21 cellular contexts compared by ENCODE assay signal in genomic region chr17:80287038-80287437, GRCh38. TPM values are rescaled to one million over a fixed set of nuclear protein-coding genes. Genes with fewer than 3 reads are reported as not detected.
DNase-seq lines count a peak whose midpoint lies in the region; ATAC-seq and TF ChIP-seq lines count a peak whose summit lies in the region.
"Had no signal": no experiment of that assay in that cellular context is flagged by ENCODE, and none has a peak within 500 bp of the region (broad histone marks: within the 10 kb centered on the region; RNA-seq: fewer than 3 reads in every experiment).

No MANE protein-coding gene starts in this region.

- no peaks in the 10 kb centered on the region for H3K27me3 ChIP-seq in CD4-positive, alpha-beta memory T cell (ENCODE audit: insufficient read depth, low read length)
- no peaks in the 10 kb centered on the region for H3K27me3 ChIP-seq in adipocyte (replicated peaks; ENCODE audit: control insufficient read depth, insufficient read depth, low read length)
- H3K27me3 ChIP-seq: SJSA1, tibial artery had no signal

- no peaks in the 10 kb centered on the region for H3K4me1 ChIP-seq in CD4-positive, alpha-beta memory T cell (ENCODE audit: insufficient read depth, low read length)
- no peaks in the 10 kb centered on the region for H3K4me1 ChIP-seq in adipocyte (ENCODE audit: control insufficient read depth, insufficient read depth, low read length)
- H3K4me1 ChIP-seq: left ventricle myocardium inferior, SJSA1, tibial artery had no signal

- peaks cover 20% of the 10 kb centered on the region for H3K4me1 Mint-ChIP-seq in activated CD8-positive, alpha-beta T cell treated with anti-CD3 and anti-CD28 coated beads for 36 hours (ENCODE audit: low read depth)
- peaks cover 12% of the 10 kb centered on the region for H3K4me1 Mint-ChIP-seq in activated CD8-positive, alpha-beta T cell treated with anti-CD3 and anti-CD28 coated beads, Interleukin-2, amount 10 ng/mL, durations not matched to agents 7 days and 5 days (ENCODE audit: low read depth)
- peaks cover 5 to 11% (median 8%) of the 10 kb centered on the region in 4 donors for H3K4me1 Mint-ChIP-seq in CD4-positive, alpha-beta memory T cell
- H3K4me1 Mint-ChIP-seq in natural killer cell (peaks cover 12 to 26% of the 10 kb centered on the region in 2 donors), osteocyte (ENCODE audit: unreplicated experiment) (peaks cover 3% of the 10 kb centered on the region)

- CTCF ChIA-PET in activated CD8-positive, alpha-beta T cell treated with anti-CD3 and anti-CD28 coated beads for 36 hours (lab: Charles Lee): interaction anchor here (0.6 kb wide), 1 partner anchor 55 kb away, joined by 3 read pairs; no protein-coding TSS in a partner anchor
- CTCF ChIA-PET in activated CD8-positive, alpha-beta T cell treated with anti-CD3 and anti-CD28 coated beads, Interleukin-2, amount 10 ng/mL, durations not matched to agents 7 days and 5 days (lab: Charles Lee): no interaction called here
- CTCF ChIA-PET in CD4-positive, alpha-beta memory T cell (lab: Charles Lee; ENCODE audit: partially characterized antibody): no interaction called here

- peak overlapping the region; percentile 46 for H3K27ac Mint-ChIP-seq in activated CD8-positive, alpha-beta T cell treated with anti-CD3 and anti-CD28 coated beads for 36 hours
- no peak overlapping the region for H3K27ac Mint-ChIP-seq in activated CD8-positive, alpha-beta T cell treated with anti-CD3 and anti-CD28 coated beads, Interleukin-2, amount 10 ng/mL, durations not matched to agents 7 days and 5 days
- H3K27ac Mint-ChIP-seq in CD4-positive, alpha-beta memory T cell: peak overlapping the region in 4 of 7 donors; percentile 35 to 60 (median 38)
- H3K27ac Mint-ChIP-seq in natural killer cell (peak overlapping the region; percentile 75), osteocyte (ENCODE audit: unreplicated experiment) (no peak overlapping the region)
- H3K27ac Mint-ChIP-seq: activated naive CD8-positive, alpha-beta T cell treated with anti-CD3 and anti-CD28 coated beads, Interleukin-2, amount 10 ng/mL, durations not matched to agents 7 days and 5 days had no signal

- DNase-seq in activated CD8-positive, alpha-beta T cell treated with anti-CD3 and anti-CD28 coated beads for 36 hours: no peak
- no peak for DNase-seq in activated CD8-positive, alpha-beta T cell treated with anti-CD3 and anti-CD28 coated beads, Interleukin-2, amount 10 ng/mL, durations not matched to agents 7 days and 5 days
- DNase-seq in CD4-positive, alpha-beta memory T cell: no peak
- DNase-seq in adipocyte (ENCODE audit: low read depth) (peak; percentile 12), natural killer cell (no peak), osteocyte (ENCODE audit: extremely low spot score, unreplicated experiment) (no peak), T1000 (lab: John Stamatoyannopoulos, UW) (no peak)
- DNase-seq: activated naive CD8-positive, alpha-beta T cell treated with anti-CD3 and anti-CD28 coated beads, Interleukin-2, amount 10 ng/mL, durations not matched to agents 7 days and 5 days; COR-L47; DMS79 treated with DMSO at 0.1 percent for 48 hours; islet precursor cell; left ventricle myocardium inferior; NCI-H1436; NCI-H748 treated with DMSO at 0.1 percent for 48 hours; retina; T-cell; tibial artery had no signal

- intact Hi-C loops in activated CD8-positive, alpha-beta T cell treated with anti-CD3 and anti-CD28 coated beads for 36 hours (cut with micrococcal nuclease): no loop called here
- intact Hi-C loops in CD4-positive, alpha-beta memory T cell (cut with micrococcal nuclease): no loop called here
- intact Hi-C loops in natural killer cell (cut with micrococcal nuclease): no loop called here

- no peak overlapping the region for H3K4me3 ChIP-seq in CD4-positive, alpha-beta memory T cell (ENCODE audit: low read length in 2 of 2)
- no peak overlapping the region for H3K4me3 ChIP-seq in adipocyte (ENCODE audit: low read length)
- H3K4me3 ChIP-seq: left ventricle myocardium inferior, SJSA1, skin epidermis, tibial artery had no signal

- TF ChIP-seq CTCF in activated CD8-positive, alpha-beta T cell treated with anti-CD3 and anti-CD28 coated beads for 36 hours (IDR thresholded peaks at IDR 0.05): no peak
- no peak for TF ChIP-seq CTCF in natural killer cell (IDR thresholded peaks at IDR 0.05)
- TF ChIP-seq CTCF in osteocyte (IDR thresholded peaks at IDR 0.05): no peak

- H3K9me3 ChIP-seq in CD4-positive, alpha-beta memory T cell (ENCODE audit: control insufficient read depth in 1 of 2, low read length in 2 of 2): no peaks in the 10 kb centered on the region
- no peaks in the 10 kb centered on the region for H3K9me3 ChIP-seq in adipocyte (ENCODE audit: control insufficient read depth, low read length)
- H3K9me3 ChIP-seq: left ventricle myocardium inferior, SJSA1, tibial artery had no signal

- H3K9ac ChIP-seq in adipocyte (ENCODE audit: low read length): no peak overlapping the region
- H3K9ac ChIP-seq: KMS-11 had no signal

- no peak for ATAC-seq in activated CD8-positive, alpha-beta T cell treated with anti-CD3 and anti-CD28 coated beads for 36 hours
- no peak for ATAC-seq in activated CD8-positive, alpha-beta T cell treated with anti-CD3 and anti-CD28 coated beads, Interleukin-2, amount 10 ng/mL, durations not matched to agents 7 days and 5 days
- no peak for ATAC-seq in natural killer cell
- no peak for ATAC-seq in HG02973 (IDR thresholded peaks at IDR 0.05; ENCODE audit: unreplicated experiment)
- ATAC-seq: T-cell had no signal

- no peaks in the 10 kb centered on the region for H3K27me3 Mint-ChIP-seq in activated CD8-positive, alpha-beta T cell treated with anti-CD3 and anti-CD28 coated beads for 36 hours
- H3K27me3 Mint-ChIP-seq in activated CD8-positive, alpha-beta T cell treated with anti-CD3 and anti-CD28 coated beads, Interleukin-2, amount 10 ng/mL, durations not matched to agents 7 days and 5 days (ENCODE audit: low read depth): no peaks in the 10 kb centered on the region
- no peaks in the 10 kb centered on the region for H3K27me3 Mint-ChIP-seq in CD4-positive, alpha-beta memory T cell
- no peaks in the 10 kb centered on the region for H3K27me3 Mint-ChIP-seq in natural killer cell (ENCODE audit: low read depth in 2 of 2)
- H3K27me3 Mint-ChIP-seq in osteocyte (ENCODE audit: unreplicated experiment): no peaks in the 10 kb centered on the region
- H3K27me3 Mint-ChIP-seq: activated naive CD8-positive, alpha-beta T cell treated with anti-CD3 and anti-CD28 coated beads, Interleukin-2, amount 10 ng/mL, durations not matched to agents 7 days and 5 days; T-cell had no signal

- H3K9me3 Mint-ChIP-seq in activated CD8-positive, alpha-beta T cell treated with anti-CD3 and anti-CD28 coated beads for 36 hours: no peaks in the 10 kb centered on the region
- no peaks in the 10 kb centered on the region for H3K9me3 Mint-ChIP-seq in activated CD8-positive, alpha-beta T cell treated with anti-CD3 and anti-CD28 coated beads, Interleukin-2, amount 10 ng/mL, durations not matched to agents 7 days and 5 days (ENCODE audit: insufficient read depth)
- no peaks in the 10 kb centered on the region for H3K9me3 Mint-ChIP-seq in CD4-positive, alpha-beta memory T cell
- no peaks in the 10 kb centered on the region for H3K9me3 Mint-ChIP-seq in natural killer cell
- H3K9me3 Mint-ChIP-seq in osteocyte (ENCODE audit: unreplicated experiment): no peaks in the 10 kb centered on the region
- H3K9me3 Mint-ChIP-seq: activated naive CD8-positive, alpha-beta T cell treated with anti-CD3 and anti-CD28 coated beads, Interleukin-2, amount 10 ng/mL, durations not matched to agents 7 days and 5 days; T-cell had no signal

- peaks cover 59% of the 10 kb centered on the region for H3K36me3 ChIP-seq in CD4-positive, alpha-beta memory T cell (ENCODE audit: insufficient read depth, low read length)
- peaks cover 39% of the 10 kb centered on the region for H3K36me3 ChIP-seq in adipocyte (ENCODE audit: control insufficient read depth, insufficient read depth, low read length, severe bottlenecking)

- no peak overlapping the region for H3K4me3 Mint-ChIP-seq in activated CD8-positive, alpha-beta T cell treated with anti-CD3 and anti-CD28 coated beads for 36 hours
- H3K4me3 Mint-ChIP-seq in activated CD8-positive, alpha-beta T cell treated with anti-CD3 and anti-CD28 coated beads, Interleukin-2, amount 10 ng/mL, durations not matched to agents 7 days and 5 days: no peak overlapping the region
- H3K4me3 Mint-ChIP-seq in CD4-positive, alpha-beta memory T cell: no peak overlapping the region
- H3K4me3 Mint-ChIP-seq in natural killer cell (no peak overlapping the region), osteocyte (ENCODE audit: unreplicated experiment) (no peak overlapping the region)
- H3K4me3 Mint-ChIP-seq: activated naive CD8-positive, alpha-beta T cell treated with anti-CD3 and anti-CD28 coated beads, Interleukin-2, amount 10 ng/mL, durations not matched to agents 7 days and 5 days; T-cell had no signal

- H3K27ac ChIP-seq in CD4-positive, alpha-beta memory T cell (ENCODE audit: low read depth, low read length): no peak overlapping the region
- H3K27ac ChIP-seq: KMS-11, left ventricle myocardium inferior, SJSA1, tibial artery had no signal

- H3K36me3 Mint-ChIP-seq in activated CD8-positive, alpha-beta T cell treated with anti-CD3 and anti-CD28 coated beads for 36 hours (ENCODE audit: low read depth): peaks cover 27% of the 10 kb centered on the region
- peaks cover 65% of the 10 kb centered on the region for H3K36me3 Mint-ChIP-seq in activated CD8-positive, alpha-beta T cell treated with anti-CD3 and anti-CD28 coated beads, Interleukin-2, amount 10 ng/mL, durations not matched to agents 7 days and 5 days (ENCODE audit: low read depth)
- H3K36me3 Mint-ChIP-seq in CD4-positive, alpha-beta memory T cell: peaks cover 34 to 48% of the 10 kb centered on the region in 2 donors
- peaks cover 7% of the 10 kb centered on the region for H3K36me3 Mint-ChIP-seq in natural killer cell
- peaks cover 31% of the 10 kb centered on the region for H3K36me3 Mint-ChIP-seq in osteocyte (ENCODE audit: unreplicated experiment)

- POLR2A ChIA-PET in activated CD8-positive, alpha-beta T cell treated with anti-CD3 and anti-CD28 coated beads for 36 hours (lab: Charles Lee): interaction anchor here (1.0 to 2.1 kb wide), 2 partner anchors 9 to 23 kb away, joined by 3 to 7 read pairs; no protein-coding TSS in a partner anchor
- POLR2A ChIA-PET in activated CD8-positive, alpha-beta T cell treated with anti-CD3 and anti-CD28 coated beads, Interleukin-2, amount 10 ng/mL, durations not matched to agents 7 days and 5 days (lab: Charles Lee): interaction anchor here (0.7 kb wide), 1 partner anchor 77 kb away, joined by 3 read pairs; no protein-coding TSS in a partner anchor
- POLR2A ChIA-PET in CD4-positive, alpha-beta memory T cell (lab: Charles Lee; ENCODE audit: partially characterized antibody): interaction anchor here (0.7 to 6.8 kb wide), 6 partner anchors 8 to 26 kb away, joined by 3 to 30 read pairs (median 3); partner anchors contain the start of gene RNF213

RNA-seq across cellular contexts. Expression of gene RNF213, which starts 26.4 kb away (rescaled TPM):
- total RNA-seq in activated CD8-positive, alpha-beta T cell treated with anti-CD3 and anti-CD28 coated beads for 36 hours: 100 to 1,000 TPM; 131 to 142 TPM
- 100 to 1,000 TPM; 438 to 455 TPM for total RNA-seq in activated CD8-positive, alpha-beta T cell treated with anti-CD3 and anti-CD28 coated beads, Interleukin-2, amount 10 ng/mL, durations not matched to agents 7 days and 5 days
- 100 to 1,000 TPM; 367 to 399 TPM for total RNA-seq in CD4-positive, alpha-beta memory T cell
- polyA plus RNA-seq in CD4-positive, alpha-beta memory T cell: 10 to 100 TPM; 11.2 to 67.9 TPM
- total RNA-seq in natural killer cell (1,000 to 10,000 TPM in 2 of 3 donors, 100 to 1,000 TPM in 1; 929 to 1,120 (median 1,060) TPM), osteocyte (106 and 131 TPM in 2 replicates)

Comparison
In these comparisons a context has a peak if more than half of its experiments do, and no peak if none do; other contexts are left out.
1. H3K27ac Mint-ChIP-seq: peak in activated CD8-positive, alpha-beta T cell treated with anti-CD3 and anti-CD28 coated beads for 36 hours (single experiment), CD4-positive, alpha-beta memory T cell (4 of 7) and natural killer cell (2 of 2); none in activated CD8-positive, alpha-beta T cell treated with anti-CD3 and anti-CD28 coated beads, Interleukin-2, amount 10 ng/mL, durations not matched to agents 7 days and 5 days (single experiment) and osteocyte (single experiment).